In genomic region chr3:25583343-25583742, GRCh38 we compare ENCODE assay signal across 24 cellular contexts.
"Had no signal": no experiment of that assay in that cellular context is flagged by ENCODE, and none has a peak within 500 bp of the region (broad histone marks: within the 10 kb centered on the region; RNA-seq: fewer than 3 reads in every experiment).

No MANE protein-coding gene starts in this region.

- H3K9ac ChIP-seq: parathyroid adenoma had no signal

- H3K27me3 Mint-ChIP-seq: activated naive CD8-positive, alpha-beta T cell treated with anti-CD3 and anti-CD28 coated beads for 36 hours had no signal

- H3K27ac ChIP-seq: body of pancreas, esophagus squamous epithelium, left lung, lower lobe of right lung, parathyroid adenoma, psoas muscle, spleen, testis, transverse colon, VCaP had no signal

- H3K27ac Mint-ChIP-seq: activated naive CD4-positive, alpha-beta T cell treated with anti-CD3 and anti-CD28 coated beads for 36 hours; activated naive CD8-positive, alpha-beta T cell treated with anti-CD3 and anti-CD28 coated beads for 36 hours; naive B cell; nephron progenitor cell had no signal

- H3K36me3 ChIP-seq: adrenal gland, left lung, transverse colon had no signal

- H3K27me3 ChIP-seq: adrenal gland, body of pancreas, esophagus squamous epithelium, left lung, spleen, testis, transverse colon had no signal

- H3K4me1 Mint-ChIP-seq: activated naive CD8-positive, alpha-beta T cell treated with anti-CD3 and anti-CD28 coated beads for 36 hours; naive B cell had no signal

- H3K4me1 ChIP-seq: body of pancreas, esophagus squamous epithelium, left lung, lower lobe of right lung, parathyroid adenoma, psoas muscle, spleen, testis, transverse colon had no signal

- DNase-seq: activated CD4-positive, alpha-beta T cell treated with anti-CD3 and anti-CD28 coated beads for 48 hours; activated CD4-positive, alpha-beta T cell treated with anti-CD3 and anti-CD28 coated beads, Interleukin-2, amount 50 U/mL, for 48 hours; activated CD8-positive, alpha-beta memory T cell treated with anti-CD3 and anti-CD28 coated beads for 24 hours; activated effector memory CD4-positive, alpha-beta T cell treated with Interleukin-2 at 50 U/mL for 16 hours; activated naive CD4-positive, alpha-beta T cell treated with anti-CD3 and anti-CD28 coated beads for 36 hours; activated naive CD8-positive, alpha-beta T cell treated with anti-CD3 and anti-CD28 coated beads for 36 hours; aorta; body of pancreas; esophagus squamous epithelium; foreskin melanocyte; left lung; lower lobe of right lung; naive B cell; nephron progenitor cell; nucleus accumbens; psoas muscle; spleen; stimulated activated CD4-positive, alpha-beta T cell treated with anti-CD3 and anti-CD28 coated beads, Interleukin-2, amount 100 ng/mL, for 48 hours; stimulated activated naive CD8-positive, alpha-beta T cell treated with anti-CD3 and anti-CD28 coated beads, Interleukin-15, Interleukin-2, amounts not matched to agents 100 U/mL and 50 U/mL, for 24 hours; testis; transverse colon had no signal

- H3K9me3 ChIP-seq: adrenal gland, body of pancreas, esophagus squamous epithelium, left lung, lower lobe of right lung, psoas muscle, spleen, testis, transverse colon had no signal

- H3K4me3 ChIP-seq: adrenal gland, body of pancreas, esophagus squamous epithelium, left lung, lower lobe of right lung, psoas muscle, spleen, testis, transverse colon had no signal

- H3K4me3 Mint-ChIP-seq: activated naive CD4-positive, alpha-beta T cell treated with anti-CD3 and anti-CD28 coated beads for 36 hours; activated naive CD8-positive, alpha-beta T cell treated with anti-CD3 and anti-CD28 coated beads for 36 hours; naive B cell; nephron progenitor cell had no signal

- H3K9me3 Mint-ChIP-seq: activated naive CD4-positive, alpha-beta T cell treated with anti-CD3 and anti-CD28 coated beads for 36 hours; activated naive CD8-positive, alpha-beta T cell treated with anti-CD3 and anti-CD28 coated beads for 36 hours; nephron progenitor cell had no signal

- H3K36me3 Mint-ChIP-seq: activated naive CD8-positive, alpha-beta T cell treated with anti-CD3 and anti-CD28 coated beads for 36 hours; naive B cell had no signal

- H2AFZ ChIP-seq: parathyroid adenoma had no signal
